ENCODE assay signal across 18 cellular contexts in genomic region chr4:38623260-38623659, GRCh38.
"Had no signal": no experiment of that assay in that cellular context is flagged by ENCODE, and none has a peak within 500 bp of the region (broad histone marks: within the 10 kb centered on the region; RNA-seq: fewer than 3 reads in every experiment).

No MANE protein-coding gene starts in this region.

- H3K27ac ChIP-seq: esophagus muscularis mucosa, gastrocnemius medialis, ovary, testis, uterus had no signal

- ATAC-seq: effector memory CD8-positive, alpha-beta T cell; gastrocnemius medialis; sciatic nerve; stimulated activated memory B cell treated with anti-CD40 and anti-IgM and Interleukin-4, amounts not matched to agents 10 μg/mL and 1 μg/mL and 100 μg/mL, for 72 hours had no signal

- DNase-seq: activated B cell treated with CpG ODN at 0.5 μM for 24 hours; activated CD4-positive, alpha-beta memory T cell treated with anti-CD3 and anti-CD28 coated beads for 36 hours; activated CD4-positive, alpha-beta T cell treated with anti-CD3 and anti-CD28 coated beads for 48 hours; activated gamma-delta T cell treated with Interleukin-2 at 50 U/mL for 16 hours; activated T-cell treated with anti-CD3 and anti-CD28 coated beads for 4 hours; aorta; effector memory CD8-positive, alpha-beta T cell; gastrocnemius medialis; ovary; small intestine; stimulated activated CD4-positive, alpha-beta T cell treated with anti-CD3 and anti-CD28 coated beads, Interleukin-2, amount 100 ng/mL, for 24 hours; stomach; T1000; testis; uterus had no signal
